ENCODE assay signal across 17 cellular contexts in the genomic region with DNA sequence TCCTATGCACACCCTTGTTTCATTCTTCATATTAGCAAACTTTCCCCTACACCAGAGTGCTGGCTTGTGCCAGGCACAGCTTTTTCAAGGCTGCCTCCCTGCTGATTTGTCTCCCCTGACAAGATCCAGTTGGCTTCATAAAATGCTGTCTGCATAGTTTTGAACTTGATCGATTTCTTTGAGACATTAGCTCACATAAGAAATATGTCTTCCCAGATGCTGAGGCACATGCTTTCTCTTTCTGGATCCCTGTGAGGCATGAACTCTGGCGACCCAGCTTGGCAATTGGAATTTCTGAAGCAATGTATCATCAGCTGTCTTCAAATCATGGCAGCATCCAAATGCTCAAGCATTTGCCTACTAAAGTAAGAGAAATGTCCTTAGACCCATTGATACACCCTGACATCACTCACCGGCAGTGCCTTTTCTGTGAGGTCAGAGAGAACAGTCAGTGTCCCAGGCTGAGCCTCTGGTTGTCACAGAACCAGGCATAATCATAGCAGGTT.
DNase-seq lines count a peak whose midpoint lies in the region; ATAC-seq, FAIRE-seq and TF ChIP-seq lines count a peak whose summit lies in the region.
"Had no signal": no experiment of that assay in that cellular context is flagged by ENCODE, and none has a peak within 500 bp of the region (broad histone marks: within the 10 kb centered on the region; RNA-seq: fewer than 3 reads in every experiment).

No MANE protein-coding gene starts in this region.

- intact Hi-C loops in heart right ventricle (cut with DNase I), result no loop called here

- H3K27me3 ChIP-seq in astrocyte (ENCODE audit: insufficient read depth, low read length) (no peaks in the 10 kb centered on the region), heart right ventricle (no peaks in the 10 kb centered on the region), trophoblast cell (ENCODE audit: insufficient read depth, low read length) (no peaks in the 10 kb centered on the region)

- H4K91ac ChIP-seq in trophoblast cell (ENCODE audit: low read depth, low read length), result no peak overlapping the region

- H3K27ac Mint-ChIP-seq in astrocyte (ENCODE audit: unreplicated experiment) (peak overlapping the region; percentile 99), endothelial cell (ENCODE audit: unreplicated experiment) (no peak overlapping the region), immature natural killer cell (no peak overlapping the region)
- H3K27ac Mint-ChIP-seq: activated naive CD8-positive, alpha-beta T cell; natural killer cell treated with Interleukin-12 subunit alpha and Interleukin-12 subunit beta and Interleukin-15 and Interleukin-18, amount 100 ng/mL, for 72 hours had no signal

- H3K4ac ChIP-seq in trophoblast cell (ENCODE audit: low read depth, low read length), result no peak overlapping the region

- H2AK5ac ChIP-seq in trophoblast cell (ENCODE audit: low read length), result no peak overlapping the region

- H3K9ac ChIP-seq in astrocyte (ENCODE audit: low read length) (peak overlapping the region; percentile 83), trophoblast cell (ENCODE audit: low read length) (no peak overlapping the region)

- H3K79me1 ChIP-seq in trophoblast cell (ENCODE audit: low read length), result peaks cover 16% of the 10 kb centered on the region

- H3K23ac ChIP-seq in trophoblast cell (ENCODE audit: low read length), result no peak overlapping the region

- peak; percentile 93 for FAIRE-seq in astrocyte (lab: Jason Lieb, UNC)
- FAIRE-seq: frontal cortex, small intestine had no signal

- H2BK12ac ChIP-seq in trophoblast cell (ENCODE audit: low read length), result no peak overlapping the region

- no peaks in the 10 kb centered on the region for H4K20me1 ChIP-seq in astrocyte (ENCODE audit: insufficient read depth, low read length)

- H3K4me3 Mint-ChIP-seq in astrocyte (ENCODE audit: unreplicated experiment) (no peak overlapping the region), endothelial cell (ENCODE audit: unreplicated experiment) (no peak overlapping the region), immature natural killer cell (no peak overlapping the region)
- H3K4me3 Mint-ChIP-seq: activated naive CD8-positive, alpha-beta T cell; natural killer cell treated with Interleukin-12 subunit alpha and Interleukin-12 subunit beta and Interleukin-15 and Interleukin-18, amount 100 ng/mL, for 72 hours had no signal

- H3K4me1 Mint-ChIP-seq in astrocyte (ENCODE audit: low read depth, unreplicated experiment) (peaks cover 25% of the 10 kb centered on the region), endothelial cell (ENCODE audit: unreplicated experiment) (peaks cover 5% of the 10 kb centered on the region), immature natural killer cell (no peaks in the 10 kb centered on the region)

- no peaks in the 10 kb centered on the region for H3K36me3 ChIP-seq in astrocyte (ENCODE audit: insufficient read depth, low read length)
- no peaks in the 10 kb centered on the region for H3K36me3 ChIP-seq in heart right ventricle
- no peaks in the 10 kb centered on the region for H3K36me3 ChIP-seq in trophoblast cell (ENCODE audit: control insufficient read depth in 1 of 2, insufficient read depth in 2 of 2, low read length in 2 of 2)

- H3K9me3 Mint-ChIP-seq in astrocyte (ENCODE audit: unreplicated experiment) (peaks cover 11% of the 10 kb centered on the region), endothelial cell (ENCODE audit: unreplicated experiment) (no peaks in the 10 kb centered on the region), immature natural killer cell (peaks cover 17 to 47% (median 24%) of the 10 kb centered on the region in 6 donors)

- H3K36me3 Mint-ChIP-seq in astrocyte (ENCODE audit: low read depth, unreplicated experiment) (no peaks in the 10 kb centered on the region), endothelial cell (ENCODE audit: low read depth, unreplicated experiment) (no peaks in the 10 kb centered on the region), immature natural killer cell (no peaks in the 10 kb centered on the region)
- H3K36me3 Mint-ChIP-seq: activated naive CD8-positive, alpha-beta T cell; natural killer cell treated with Interleukin-12 subunit alpha and Interleukin-12 subunit beta and Interleukin-15 and Interleukin-18, amount 100 ng/mL, for 72 hours had no signal

- H3K79me2 ChIP-seq in astrocyte (ENCODE audit: insufficient read depth, low read length) (no peaks in the 10 kb centered on the region), trophoblast cell (ENCODE audit: control insufficient read depth, insufficient read depth, low read length, poor library complexity) (no peaks in the 10 kb centered on the region)

- H3K27me3 Mint-ChIP-seq in astrocyte (ENCODE audit: low read depth, unreplicated experiment) (no peaks in the 10 kb centered on the region), endothelial cell (ENCODE audit: unreplicated experiment) (peaks cover 5% of the 10 kb centered on the region), immature natural killer cell (ENCODE audit: low read depth in 3 of 3) (peaks cover 0 to 3% (median 0%) of the 10 kb centered on the region in 3 donors)
- H3K27me3 Mint-ChIP-seq: activated naive CD8-positive, alpha-beta T cell; natural killer cell treated with Interleukin-12 subunit alpha and Interleukin-12 subunit beta and Interleukin-15 and Interleukin-18, amount 100 ng/mL, for 72 hours had no signal

- H3K9me3 ChIP-seq in astrocyte (ENCODE audit: insufficient read depth, low read depth, low read length), result peaks cover 7% of the 10 kb centered on the region
- peaks cover 0 to 27% (median 10%) of the 10 kb centered on the region in 11 donors for H3K9me3 ChIP-seq in heart right ventricle
- H3K9me3 ChIP-seq in trophoblast cell (ENCODE audit: insufficient read depth, low read depth, low read length), result peaks cover 6% of the 10 kb centered on the region

- peak overlapping the region; percentile 95 for H3K27ac ChIP-seq in astrocyte (ENCODE audit: low read depth, low read length)
- H3K27ac ChIP-seq in heart right ventricle, result peak overlapping the region in 6 of 10 donors; percentile 14 to 73 (median 70)
- H3K27ac ChIP-seq in trophoblast cell (ENCODE audit: low read depth, low read length), result peak overlapping the region; percentile 77

- TF ChIP-seq CTCF in astrocyte (IDR thresholded peaks at IDR 0.05; ENCODE audit: insufficient read depth, low read depth, low read length) (no peak), heart right ventricle (IDR thresholded peaks at IDR 0.05) (no peak), endothelial cell (IDR thresholded peaks at IDR 0.05; ENCODE audit: unreplicated experiment) (no peak)

- H3K4me1 ChIP-seq in astrocyte (ENCODE audit: insufficient read depth, low read length), result peaks cover 17% of the 10 kb centered on the region
- H3K4me1 ChIP-seq in heart right ventricle, result no peaks in the 10 kb centered on the region
- peaks cover 5 to 6% of the 10 kb centered on the region in 2 experiments for H3K4me1 ChIP-seq in trophoblast cell (ENCODE audit: control insufficient read depth in 1 of 2, insufficient read depth in 2 of 2, low read length in 2 of 2)

- H3K4me3 ChIP-seq in astrocyte (ENCODE audit: insufficient read depth, low read depth, low read length), result no peak overlapping the region
- no peak overlapping the region for H3K4me3 ChIP-seq in heart right ventricle
- H3K4me3 ChIP-seq in trophoblast cell (ENCODE audit: low read depth, low read length), result no peak overlapping the region

- no peak overlapping the region for H2BK120ac ChIP-seq in trophoblast cell (ENCODE audit: insufficient read depth, low read length, poor library complexity)

- no peak overlapping the region for H4K8ac ChIP-seq in trophoblast cell (ENCODE audit: low read depth, low read length)

- DNase-seq in AG20443 (ENCODE audit: low spot score) (peak; percentile 17), astrocyte (ENCODE audit: low read depth) (peak; percentile 98), heart right ventricle (peak in 1 of 2 donors; percentile 45), trophoblast cell (peak; percentile 65 to 81), RPMI8226 (no peak), endothelial cell (ENCODE audit: low spot score) (no peak), SHP77 treated with DMSO at 0.1 percent for 48 hours (lab: John Stamatoyannopoulos, UW) (no peak), immature natural killer cell (no peak)
- DNase-seq: AML-193, NCI-H1105, OCI-M1, small intestine had no signal

- 49 to 65% methylated on average over 3 of the region's 3 CpGs for WGBS in heart right ventricle, 2 donors
- no CpG with 5 or more reads among the region's 3 CpGs for WGBS in trophoblast cell (ENCODE audit: extremely low coverage, insufficient coverage, insufficient read length)

- no peak overlapping the region for H2AFZ ChIP-seq in astrocyte (ENCODE audit: low read depth, low read length)
- no peak overlapping the region for H2AFZ ChIP-seq in trophoblast cell (ENCODE audit: insufficient read depth, low read length, poor library complexity)

- peak overlapping the region; percentile 37 for H3K4me2 ChIP-seq in astrocyte (ENCODE audit: low read length)
- H3K4me2 ChIP-seq in trophoblast cell (ENCODE audit: low read length), result no peak overlapping the region

- no peak overlapping the region for H3K14ac ChIP-seq in trophoblast cell (ENCODE audit: low read length)

- ATAC-seq in heart right ventricle, result peak; percentile 26 to 93 (median 87)
- ATAC-seq: activated CD4-positive, CD25-positive, alpha-beta regulatory T cell treated with anti-CD3 and anti-CD28 coated beads, Interleukin-2, amount 50 U/mL, for 24 hours; left lobe of liver; natural killer cell treated with Interleukin-12 subunit alpha and Interleukin-12 subunit beta and Interleukin-15 and Interleukin-18, amount 100 ng/mL, for 72 hours had no signal

- no peak overlapping the region for H4K12ac ChIP-seq in trophoblast cell (ENCODE audit: low read depth, low read length)

- H2BK5ac ChIP-seq in trophoblast cell (ENCODE audit: low read depth, low read length, poor library complexity), result peak overlapping the region; percentile 50

- H3K18ac ChIP-seq in trophoblast cell (ENCODE audit: low read length), result no peak overlapping the region

Comparison
In these comparisons a context has a peak if more than half of its experiments do, and no peak if none do; other contexts are left out.
1. DNase-seq: peak in AG20443 (single experiment), astrocyte (single experiment) and trophoblast cell (2 of 2); none in RPMI8226 (single experiment), endothelial cell (single experiment), SHP77 treated with DMSO at 0.1 percent for 48 hours (single experiment) and immature natural killer cell (0 of 3).
2. Peak in every context shown above with its lines, with median percentiles within 50 percentile points of each other: H3K27ac ChIP-seq.